ENCODE assay signal across 8 cellular contexts in genomic region chr1:173714759-173715537, GRCh38. TPM values are rescaled to one million over a fixed set of nuclear protein-coding genes. Genes with fewer than 3 reads are reported as not detected.
DNase-seq lines count a peak whose midpoint lies in the region; ATAC-seq, FAIRE-seq and TF ChIP-seq lines count a peak whose summit lies in the region.

A gene with protein sequence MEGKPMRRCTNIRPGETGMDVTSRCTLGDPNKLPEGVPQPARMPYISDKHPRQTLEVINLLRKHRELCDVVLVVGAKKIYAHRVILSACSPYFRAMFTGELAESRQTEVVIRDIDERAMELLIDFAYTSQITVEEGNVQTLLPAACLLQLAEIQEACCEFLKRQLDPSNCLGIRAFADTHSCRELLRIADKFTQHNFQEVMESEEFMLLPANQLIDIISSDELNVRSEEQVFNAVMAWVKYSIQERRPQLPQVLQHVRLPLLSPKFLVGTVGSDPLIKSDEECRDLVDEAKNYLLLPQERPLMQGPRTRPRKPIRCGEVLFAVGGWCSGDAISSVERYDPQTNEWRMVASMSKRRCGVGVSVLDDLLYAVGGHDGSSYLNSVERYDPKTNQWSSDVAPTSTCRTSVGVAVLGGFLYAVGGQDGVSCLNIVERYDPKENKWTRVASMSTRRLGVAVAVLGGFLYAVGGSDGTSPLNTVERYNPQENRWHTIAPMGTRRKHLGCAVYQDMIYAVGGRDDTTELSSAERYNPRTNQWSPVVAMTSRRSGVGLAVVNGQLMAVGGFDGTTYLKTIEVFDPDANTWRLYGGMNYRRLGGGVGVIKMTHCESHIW (plus strand): TSS chr1:173714981. CDS start chr1:173716044, 1,063 bp downstream.

- no peaks in the 10 kb centered on the region for H3K27me3 Mint-ChIP-seq in Caco-2 (ENCODE audit: insufficient read depth, unreplicated experiment)
- peaks cover 19% of the 10 kb centered on the region for H3K27me3 Mint-ChIP-seq in endodermal cell (ENCODE audit: insufficient read depth)

- peaks cover 10% of the 10 kb centered on the region for H3K36me3 Mint-ChIP-seq in Caco-2 (ENCODE audit: insufficient read depth, unreplicated experiment)
- peaks cover 8% of the 10 kb centered on the region for H3K36me3 Mint-ChIP-seq in endodermal cell (ENCODE audit: low read depth)

- H3K9me3 ChIP-seq in Caco-2 (no peaks in the 10 kb centered on the region), endodermal cell (ENCODE audit: control insufficient read depth, low read length) (no peaks in the 10 kb centered on the region)

- no peaks in the 10 kb centered on the region for H3K36me3 ChIP-seq in Caco-2 (ENCODE audit: control insufficient read depth, insufficient read depth, low read length)
- H3K36me3 ChIP-seq in endodermal cell (ENCODE audit: control insufficient read depth, insufficient read depth, low read length): no peaks in the 10 kb centered on the region
- H3K36me3 ChIP-seq in mesendoderm (ENCODE audit: control insufficient read depth, insufficient read depth, low read length): no peaks in the 10 kb centered on the region

- H4K8ac ChIP-seq in mesendoderm (ENCODE audit: low read depth, low read length): peak within 1 kb of the TSS; percentile 97

- H3K27me3 ChIP-seq in Caco-2 (replicated peaks; ENCODE audit: control insufficient read depth, insufficient read depth, low read length) (no peaks in the 10 kb centered on the region), endodermal cell (ENCODE audit: control insufficient read depth, insufficient read depth, low read length, poor library complexity, severe bottlenecking) (peaks cover 10% of the 10 kb centered on the region), mesendoderm (ENCODE audit: insufficient read depth, low read length, poor library complexity) (no peaks in the 10 kb centered on the region)

- H2AK5ac ChIP-seq in mesendoderm (ENCODE audit: low read length): no peak within 1 kb of the TSS

- peak within 1 kb of the TSS; percentile 74 for H3K9ac ChIP-seq in endodermal cell (ENCODE audit: extremely low read depth, low read length, poor library complexity, severe bottlenecking)
- H3K9ac ChIP-seq in mesendoderm (ENCODE audit: low read length): peak within 1 kb of the TSS; percentile 74

- POLR2A ChIA-PET in Caco-2 (lab: Charles Lee): interaction anchor here (0.6 to 1.2 kb wide), 5 partner anchors 109 to 1310 kb away, joined by 3 to 10 read pairs (median 4); partner anchors contain the start of genes CENPL, DARS2, PRDX6 and ZBTB37

- H3K4me3 Mint-ChIP-seq in Caco-2 (ENCODE audit: unreplicated experiment): peak within 1 kb of the TSS; percentile 79
- peak within 1 kb of the TSS; percentile 93 for H3K4me3 Mint-ChIP-seq in endodermal cell

- H3K27ac Mint-ChIP-seq in Caco-2 (ENCODE audit: unreplicated experiment) (peak within 1 kb of the TSS; percentile 75), endodermal cell (peak within 1 kb of the TSS; percentile 89)

- H3K4me1 Mint-ChIP-seq in Caco-2 (ENCODE audit: low read depth, unreplicated experiment) (peaks cover 7% of the 10 kb centered on the region), endodermal cell (peaks cover 19% of the 10 kb centered on the region)

- ATAC-seq in GM21367 (IDR thresholded peaks at IDR 0.05; ENCODE audit: unreplicated experiment): peak; percentile 86

- CTCF ChIA-PET in Caco-2 (lab: Charles Lee): interaction anchor here (0.6 to 0.8 kb wide), 2 partner anchors 10 to 147 kb away, joined by 3 read pairs; no protein-coding TSS in a partner anchor

- H2BK120ac ChIP-seq in mesendoderm (ENCODE audit: low read depth, low read length): no peak within 1 kb of the TSS

- H3K9me3 Mint-ChIP-seq in Caco-2 (ENCODE audit: unreplicated experiment): no peaks in the 10 kb centered on the region
- H3K9me3 Mint-ChIP-seq in endodermal cell: no peaks in the 10 kb centered on the region

- intact Hi-C loops in Caco-2 (cut with micrococcal nuclease; ENCODE audit: unreplicated experiment): loop anchor here (1.0 to 10.0 kb wide), 2 partner anchors 109 to 290 kb away; partner anchors contain the start of genes CENPL and DARS2

- no peaks in the 10 kb centered on the region for H3K79me2 ChIP-seq in mesendoderm (ENCODE audit: control insufficient read depth, insufficient read depth, low read length)

- BruUV-seq in Caco-2 (replicated peaks; lab: Mats Ljungman, UMichigan): TSS peak; percentile 53

- WGBS in endodermal cell (ENCODE audit: insufficient coverage in 1 of 2, insufficient read length in 1 of 2), 2 experiments: 1% methylated on average over 17 to 43 of the region's 43 CpGs
- WGBS in mesendoderm (ENCODE audit: extremely low coverage, insufficient coverage, low lambda C conversion rate): no CpG with 5 or more reads among the region's 43 CpGs

- TF ChIP-seq CTCF in Caco-2 (IDR thresholded peaks at IDR 0.05; ENCODE audit: insufficient read depth in 1 of 2, low read depth in 1 of 2, low read length in 1 of 2, severe bottlenecking in 1 of 2, unreplicated experiment in 1 of 2) (no peak), endodermal cell (conservative IDR thresholded peaks at IDR 0.05) (no peak)

- H3K4ac ChIP-seq in mesendoderm (ENCODE audit: low read depth, low read length): no peak within 1 kb of the TSS

- DNase-seq in Caco-2: peak; percentile 90 to 91
- DNase-seq in HTR-8/SVneo (ENCODE audit: insufficient read length, low spot score): peak; percentile 82
- DNase-seq in NOMO-1 treated with dmso at 0.1 percent for 144 hours (lab: John Stamatoyannopoulos, UW; ENCODE audit: unreplicated experiment): peak; percentile 91
- DNase-seq in activated CD8-positive, alpha-beta memory T cell treated with anti-CD3 and anti-CD28 coated beads for 48 hours (ENCODE audit: low read depth in 2 of 3, low spot score in 2 of 3): peak; percentile 45 to 69 (median 69)
- DNase-seq in endodermal cell: peak; percentile 95
- DNase-seq in mesendoderm: peak; percentile 96
- peak; percentile 64 for DNase-seq in stimulated activated CD8-positive, alpha-beta memory T cell treated with anti-CD3 and anti-CD28 coated beads, Interleukin-15, amount 100 ng/mL, for 1 hour (ENCODE audit: low read depth)

- H2BK5ac ChIP-seq in mesendoderm (ENCODE audit: low read length): no peak within 1 kb of the TSS

- H4K5ac ChIP-seq in mesendoderm (ENCODE audit: low read length): peak within 1 kb of the TSS; percentile 100

- H3K56ac ChIP-seq in mesendoderm (ENCODE audit: low read length): peak within 1 kb of the TSS; percentile 83

- H3K4me2 ChIP-seq in mesendoderm (ENCODE audit: low read length): peak within 1 kb of the TSS; percentile 41

- FAIRE-seq in HTR-8/SVneo (lab: Jason Lieb, UNC): peak; percentile 80

- H3K27ac ChIP-seq in endodermal cell (ENCODE audit: low read depth, low read length): peak within 1 kb of the TSS; percentile 57
- H3K27ac ChIP-seq in mesendoderm (ENCODE audit: low read depth, low read length): peak within 1 kb of the TSS; percentile 71

- H3K4me1 ChIP-seq in Caco-2 (peaks cover 4% of the 10 kb centered on the region; the same call in 1 of the 2 replicates), endodermal cell (ENCODE audit: control insufficient read depth, insufficient read depth, low read length) (no peaks in the 10 kb centered on the region), mesendoderm (ENCODE audit: control insufficient read depth, low read depth, low read length) (no peaks in the 10 kb centered on the region)

- peaks cover 2% of the 10 kb centered on the region for H3K79me1 ChIP-seq in mesendoderm (ENCODE audit: low read length)

- H3K18ac ChIP-seq in mesendoderm (ENCODE audit: low read length): peak within 1 kb of the TSS; percentile 46

- H3K4me3 ChIP-seq in Caco-2 (ENCODE audit: low read depth, low read length) (peak within 1 kb of the TSS; percentile 90), endodermal cell (ENCODE audit: low read length) (peak within 1 kb of the TSS; percentile 99), mesendoderm (ENCODE audit: low read length) (peak within 1 kb of the TSS; percentile 86)

- no peak within 1 kb of the TSS for H3K23ac ChIP-seq in mesendoderm (ENCODE audit: low read length)

- H2BK15ac ChIP-seq in mesendoderm (replicated peaks; ENCODE audit: low read depth): no peak within 1 kb of the TSS

RNA-seq across cellular contexts. Expression of the gene that starts here (rescaled TPM):
- total RNA-seq in Caco-2 (2022) (11.7 and 12.8 TPM in 2 replicates), endodermal cell (10 to 100 TPM; 15.6 to 17.3 TPM)
- 16.9 TPM for polyA plus RNA-seq in endodermal cell (2013, experiment 1 of 2)
- polyA plus RNA-seq in endodermal cell (2013, experiment 2 of 2): 14.7 TPM
- 8.7 TPM for polyA plus RNA-seq in mesendoderm (2013, experiment 1 of 2)
- 8.4 TPM for polyA plus RNA-seq in mesendoderm (2013, experiment 2 of 2)

Comparison
In these comparisons a context has a peak if more than half of its experiments do, and no peak if none do; other contexts are left out.
1. Peak in every context shown above with its lines: DNase-seq, ATAC-seq, H3K4me3 ChIP-seq and H3K27ac ChIP-seq.